In the genomic region with DNA sequence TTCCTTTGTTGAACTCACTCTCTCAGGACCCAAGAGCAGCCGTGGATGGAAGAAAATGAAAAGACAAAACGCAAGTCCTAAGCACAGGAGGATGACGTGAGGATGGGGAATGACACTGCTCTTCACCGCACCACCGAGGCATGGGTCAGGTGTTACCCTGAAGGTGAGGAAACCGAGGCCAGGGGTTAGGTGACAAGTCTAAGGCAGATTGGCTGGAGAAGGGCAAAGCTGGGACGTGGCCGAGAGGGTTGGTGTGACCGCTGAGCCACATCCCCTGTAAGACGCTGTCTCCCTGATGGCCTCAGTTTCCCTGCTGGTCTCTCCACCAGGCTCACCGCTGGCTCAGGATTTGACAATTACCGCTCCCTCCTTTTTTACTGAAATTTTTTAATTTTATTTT, we compare ENCODE assay signal across 25 cellular contexts.
DNase-seq lines count a peak whose midpoint lies in the region; ATAC-seq, FAIRE-seq and TF ChIP-seq lines count a peak whose summit lies in the region.
"Had no signal": no experiment of that assay in that cellular context is flagged by ENCODE, and none has a peak within 500 bp of the region (broad histone marks: within the 10 kb centered on the region; RNA-seq: fewer than 3 reads in every experiment).

No MANE protein-coding gene starts in this region.

- H3K9ac ChIP-seq in kidney (ENCODE audit: low read length in 2 of 2) (no peak overlapping the region), neuronal stem cell (ENCODE audit: low read depth, low read length, poor library complexity) (no peak overlapping the region)
- H3K9ac ChIP-seq: BLaER1 treated with 17β-estradiol and CSF1 and Interleukin-3, amounts not matched to agents 10 nM and 100 nM; GM23248 had no signal

- no peak overlapping the region for H3K14ac ChIP-seq in neuronal stem cell (ENCODE audit: low read length)

- H3K4me3 ChIP-seq in kidney (ENCODE audit: low read length in 2 of 2), result no peak overlapping the region
- H3K4me3 ChIP-seq in neuronal stem cell (ENCODE audit: low read length in 2 of 2), result no peak overlapping the region
- no peak overlapping the region for H3K4me3 ChIP-seq in ovary
- H3K4me3 ChIP-seq: A549; BLaER1 treated with 17β-estradiol and CSF1 and Interleukin-3, amounts not matched to agents 10 nM and 100 nM; GM12878; GM23248 had no signal

- TF ChIP-seq POLR2A in ovary (IDR thresholded peaks at IDR 0.05), result no peak

- DNase-seq in chondrocyte (ENCODE audit: low spot score), result peak; percentile 51
- peak; percentile 44 for DNase-seq in kidney
- no peak for DNase-seq in neuronal stem cell (ENCODE audit: low spot score)
- DNase-seq in head of caudate nucleus, result no peak
- DNase-seq in ovary, result no peak
- no peak for DNase-seq in left cardiac atrium
- DNase-seq: 8988T; ACHN; AML-193; BE2C; CD4-positive, alpha-beta T cell; DMS 273 treated with DMSO at 0.1 percent for 48 hours; DMS79; EL; GDM1; GM23248; H9 had no signal

- no peaks in the 10 kb centered on the region for H3K36me3 Mint-ChIP-seq in chondrocyte (ENCODE audit: low read depth)
- H3K36me3 Mint-ChIP-seq: CD14-positive monocyte; CD8-positive, alpha-beta memory T cell had no signal

- H3K4me1 Mint-ChIP-seq in chondrocyte (ENCODE audit: low read depth), result no peaks in the 10 kb centered on the region
- H3K4me1 Mint-ChIP-seq: CD14-positive monocyte; CD8-positive, alpha-beta memory T cell had no signal

- no peak overlapping the region for H3K27ac Mint-ChIP-seq in chondrocyte (ENCODE audit: unreplicated experiment)
- H3K27ac Mint-ChIP-seq: CD14-positive monocyte; CD4-positive, alpha-beta T cell had no signal

- H3K4me2 ChIP-seq in neuronal stem cell (ENCODE audit: insufficient read depth, low read length, poor library complexity, severe bottlenecking), result no peak overlapping the region
- H3K4me2 ChIP-seq: A549 had no signal

- H3K36me3 ChIP-seq in kidney (ENCODE audit: control insufficient read depth in 1 of 2, insufficient read depth in 2 of 2, low read length in 2 of 2) (no peaks in the 10 kb centered on the region), neuronal stem cell (replicated peaks in 1 of 2; ENCODE audit: control insufficient read depth in 2 of 2, insufficient read depth in 2 of 2, low read length in 2 of 2) (no peaks in the 10 kb centered on the region), ovary (no peaks in the 10 kb centered on the region)
- H3K36me3 ChIP-seq: BE2C; BLaER1 treated with 17β-estradiol and CSF1 and Interleukin-3, amounts not matched to agents 10 nM and 100 nM had no signal

- no peaks in the 10 kb centered on the region for H3K9me3 Mint-ChIP-seq in chondrocyte (ENCODE audit: low read depth)
- H3K9me3 Mint-ChIP-seq: CD4-positive, alpha-beta T cell; H9 had no signal

- H3K4me3 Mint-ChIP-seq in chondrocyte (ENCODE audit: unreplicated experiment), result no peak overlapping the region
- H3K4me3 Mint-ChIP-seq: CD14-positive monocyte; CD4-positive, alpha-beta T cell; CD8-positive, alpha-beta memory T cell; H9 had no signal

- H3K27me3 Mint-ChIP-seq in chondrocyte (ENCODE audit: low read depth), result peaks cover 11% of the 10 kb centered on the region
- H3K27me3 Mint-ChIP-seq: CD4-positive, alpha-beta T cell had no signal

- H2AFZ ChIP-seq in neuronal stem cell (ENCODE audit: low read length), result no peak overlapping the region
- H2AFZ ChIP-seq: GM23248 had no signal

- no peak overlapping the region for H2BK12ac ChIP-seq in neuronal stem cell (ENCODE audit: low read length)

- no peak overlapping the region for H3K23ac ChIP-seq in neuronal stem cell (ENCODE audit: low read depth, low read length, poor library complexity)

- no peak for TF ChIP-seq EP300 in ovary (IDR thresholded peaks at IDR 0.05)

- no peak overlapping the region for H3K18ac ChIP-seq in neuronal stem cell (ENCODE audit: low read length)

- H4K8ac ChIP-seq in neuronal stem cell (ENCODE audit: low read depth, low read length), result no peak overlapping the region

- H2BK15ac ChIP-seq in neuronal stem cell (ENCODE audit: low read length), result no peak overlapping the region

- no peak overlapping the region for H2BK5ac ChIP-seq in neuronal stem cell (ENCODE audit: low read length)

- no peak for FAIRE-seq in kidney (lab: Jason Lieb, UNC)
- FAIRE-seq: A549, D721Med, GM12878, GM19239 had no signal

- WGBS in neuronal stem cell (ENCODE audit: extremely low coverage in 2 of 2, insufficient read length in 2 of 2, insufficient replicate concordance in 1 of 2), 2 donors, result no CpG with 5 or more reads among the region's 12 CpGs
- WGBS in ovary, 3 donors, result 86 to 93% (median 90%) methylated on average over 12 of the region's 12 CpGs

- TF ChIP-seq CTCF in chondrocyte (IDR thresholded peaks at IDR 0.05), result no peak
- TF ChIP-seq CTCF in kidney (IDR thresholded peaks at IDR 0.05; ENCODE audit: borderline replicate concordance, extremely low read depth, insufficient read depth), result no peak
- TF ChIP-seq CTCF in ovary (IDR thresholded peaks at IDR 0.05), result no peak

- H2BK120ac ChIP-seq in neuronal stem cell (ENCODE audit: low read depth, low read length), result no peak overlapping the region

- no peak overlapping the region for H3K4ac ChIP-seq in neuronal stem cell (ENCODE audit: low read length)

- H3K79me1 ChIP-seq in neuronal stem cell (ENCODE audit: low read depth, low read length), result no peaks in the 10 kb centered on the region

- H3K4me1 ChIP-seq in kidney (ENCODE audit: control insufficient read depth in 1 of 2, insufficient read depth in 1 of 2, low read depth in 1 of 2, low read length in 2 of 2) (no peaks in the 10 kb centered on the region), neuronal stem cell (ENCODE audit: control insufficient read depth in 2 of 2, insufficient read depth in 1 of 2, low read depth in 1 of 2, low read length in 2 of 2) (peaks cover 0 to 5% of the 10 kb centered on the region in 2 donors), ovary (ENCODE audit: insufficient read depth) (no peaks in the 10 kb centered on the region)
- H3K4me1 ChIP-seq: A549, BE2C had no signal

- H2AK5ac ChIP-seq in neuronal stem cell (ENCODE audit: low read depth, low read length), result peak overlapping the region; percentile 47

- intact Hi-C loops in kidney (cut with DNase I), result no loop called here
- intact Hi-C loops in head of caudate nucleus (cut with DNase I), result no loop called here
- intact Hi-C loops in ovary (cut with DNase I), result no loop called here
- intact Hi-C loops in left cardiac atrium (cut with DNase I), result no loop called here

- H3K27ac ChIP-seq in kidney (ENCODE audit: low read depth in 2 of 2, low read length in 2 of 2) (no peak overlapping the region), neuronal stem cell (replicated peaks; ENCODE audit: low read length) (no peak overlapping the region), ovary (no peak overlapping the region)
- H3K27ac ChIP-seq: A549; BLaER1 treated with 17β-estradiol and CSF1 and Interleukin-3, amounts not matched to agents 10 nM and 100 nM; GM23248 had no signal

- no peak overlapping the region for H4K91ac ChIP-seq in neuronal stem cell (ENCODE audit: low read depth, low read length, poor library complexity)

- peaks cover 0 to 17% (median 0%) of the 10 kb centered on the region in 3 experiments for H3K27me3 ChIP-seq in neuronal stem cell (ENCODE audit: control insufficient read depth in 3 of 3, insufficient read depth in 3 of 3, low read depth in 1 of 3, low read length in 3 of 3)
- no peaks in the 10 kb centered on the region for H3K27me3 ChIP-seq in ovary
- H3K27me3 ChIP-seq: BE2C had no signal

- H3K9me3 ChIP-seq in kidney (ENCODE audit: control insufficient read depth in 1 of 2, low read length in 2 of 2), result no peaks in the 10 kb centered on the region
- no peaks in the 10 kb centered on the region for H3K9me3 ChIP-seq in neuronal stem cell (replicated peaks in 1 of 2; ENCODE audit: control insufficient read depth in 2 of 2, insufficient read depth in 1 of 2, low read depth in 1 of 2, low read length in 2 of 2)
- H3K9me3 ChIP-seq in ovary, result no peaks in the 10 kb centered on the region
- H3K9me3 ChIP-seq: A549, BE2C had no signal

- no peak for ATAC-seq in left cardiac atrium
- ATAC-seq: A549, GM12878, HCT116 had no signal

Comparison
In these comparisons a context has a peak if more than half of its experiments do, and no peak if none do; other contexts are left out.
1. DNase-seq: peak in chondrocyte (single experiment) and kidney (single experiment); none in neuronal stem cell (single experiment), head of caudate nucleus (0 of 42), ovary (0 of 5) and left cardiac atrium (single experiment).